1 cellular context compared by ENCODE assay signal in genomic region chr16:51442140-51442539, GRCh38.
TF ChIP-seq lines count a peak whose summit lies in the region.

No MANE protein-coding gene starts in this region.

TF ChIP-seq in GM23338, 12 proteins besides CTCF, POLR2A, EP300 and RAD21 (continued from another document):
- TF ChIP-seq ZNF462 (CRISPR knock-in tag; IDR thresholded peaks at IDR 0.05) (no peak), ETS1 (IDR thresholded peaks at IDR 0.05) (no peak)
TF ChIP-seq in GM23338: peak in this region for 0.
